ENCODE assay signal across 2 cellular contexts in the genomic region with DNA sequence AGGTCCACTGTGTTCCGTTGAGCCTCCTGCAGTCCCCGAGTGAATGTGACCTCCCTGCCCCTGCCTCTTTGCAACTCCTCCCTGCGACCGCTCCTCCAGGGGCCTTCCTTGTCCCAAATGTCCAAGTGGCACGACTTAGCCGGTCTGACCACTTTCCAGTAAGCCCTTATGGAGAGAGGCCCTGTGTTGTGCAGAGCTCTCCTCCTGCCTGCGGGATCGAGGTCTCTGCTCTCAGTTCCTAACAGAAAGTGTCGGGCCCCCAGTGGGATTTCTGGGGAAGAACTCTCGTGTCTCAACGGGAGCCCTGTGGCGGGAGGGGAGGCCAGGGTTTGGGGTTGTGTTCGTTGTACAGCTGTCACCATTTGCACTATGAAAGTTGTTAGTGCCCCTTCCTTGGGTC.
TF ChIP-seq lines count a peak whose summit lies in the region.

No MANE protein-coding gene starts in this region.

TF ChIP-seq in SK-N-SH, 30 proteins besides CTCF, POLR2A, EP300 and RAD21 (continued from another document):
- TF ChIP-seq, protein P1, sequence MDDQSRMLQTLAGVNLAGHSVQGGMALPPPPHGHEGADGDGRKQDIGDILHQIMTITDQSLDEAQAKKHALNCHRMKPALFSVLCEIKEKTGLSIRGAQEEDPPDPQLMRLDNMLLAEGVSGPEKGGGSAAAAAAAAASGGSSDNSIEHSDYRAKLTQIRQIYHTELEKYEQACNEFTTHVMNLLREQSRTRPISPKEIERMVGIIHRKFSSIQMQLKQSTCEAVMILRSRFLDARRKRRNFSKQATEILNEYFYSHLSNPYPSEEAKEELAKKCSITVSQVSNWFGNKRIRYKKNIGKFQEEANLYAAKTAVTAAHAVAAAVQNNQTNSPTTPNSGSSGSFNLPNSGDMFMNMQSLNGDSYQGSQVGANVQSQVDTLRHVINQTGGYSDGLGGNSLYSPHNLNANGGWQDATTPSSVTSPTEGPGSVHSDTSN (IDR thresholded peaks at IDR 0.05) = no peak
- TF ChIP-seq TCF12 (IDR thresholded peaks at IDR 0.05) = no peak
- no peak for TF ChIP-seq NRF1 (IDR thresholded peaks at IDR 0.05; ENCODE audit: low read depth, low read length)
- TF ChIP-seq RFX5 (IDR thresholded peaks at IDR 0.05; ENCODE audit: low read length) = no peak
- no peak for TF ChIP-seq MEF2A (IDR thresholded peaks at IDR 0.05; ENCODE audit: borderline replicate concordance, low read depth)
- TF ChIP-seq ELF1 (IDR thresholded peaks at IDR 0.05) = no peak
- no peak for TF ChIP-seq YY1 (IDR thresholded peaks at IDR 0.05; ENCODE audit: low read depth)
- TF ChIP-seq JUND (IDR thresholded peaks at IDR 0.05) = no peak
- TF ChIP-seq, protein P2, sequence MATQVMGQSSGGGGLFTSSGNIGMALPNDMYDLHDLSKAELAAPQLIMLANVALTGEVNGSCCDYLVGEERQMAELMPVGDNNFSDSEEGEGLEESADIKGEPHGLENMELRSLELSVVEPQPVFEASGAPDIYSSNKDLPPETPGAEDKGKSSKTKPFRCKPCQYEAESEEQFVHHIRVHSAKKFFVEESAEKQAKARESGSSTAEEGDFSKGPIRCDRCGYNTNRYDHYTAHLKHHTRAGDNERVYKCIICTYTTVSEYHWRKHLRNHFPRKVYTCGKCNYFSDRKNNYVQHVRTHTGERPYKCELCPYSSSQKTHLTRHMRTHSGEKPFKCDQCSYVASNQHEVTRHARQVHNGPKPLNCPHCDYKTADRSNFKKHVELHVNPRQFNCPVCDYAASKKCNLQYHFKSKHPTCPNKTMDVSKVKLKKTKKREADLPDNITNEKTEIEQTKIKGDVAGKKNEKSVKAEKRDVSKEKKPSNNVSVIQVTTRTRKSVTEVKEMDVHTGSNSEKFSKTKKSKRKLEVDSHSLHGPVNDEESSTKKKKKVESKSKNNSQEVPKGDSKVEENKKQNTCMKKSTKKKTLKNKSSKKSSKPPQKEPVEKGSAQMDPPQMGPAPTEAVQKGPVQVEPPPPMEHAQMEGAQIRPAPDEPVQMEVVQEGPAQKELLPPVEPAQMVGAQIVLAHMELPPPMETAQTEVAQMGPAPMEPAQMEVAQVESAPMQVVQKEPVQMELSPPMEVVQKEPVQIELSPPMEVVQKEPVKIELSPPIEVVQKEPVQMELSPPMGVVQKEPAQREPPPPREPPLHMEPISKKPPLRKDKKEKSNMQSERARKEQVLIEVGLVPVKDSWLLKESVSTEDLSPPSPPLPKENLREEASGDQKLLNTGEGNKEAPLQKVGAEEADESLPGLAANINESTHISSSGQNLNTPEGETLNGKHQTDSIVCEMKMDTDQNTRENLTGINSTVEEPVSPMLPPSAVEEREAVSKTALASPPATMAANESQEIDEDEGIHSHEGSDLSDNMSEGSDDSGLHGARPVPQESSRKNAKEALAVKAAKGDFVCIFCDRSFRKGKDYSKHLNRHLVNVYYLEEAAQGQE (IDR thresholded peaks at IDR 0.05; ENCODE audit: low read depth, low read length) = no peak

TF ChIP-seq in SK-N-SH treated with all-trans-retinoic acid at 6 μM for 48 hours, 23 proteins besides CTCF, POLR2A, EP300 and RAD21 (continued from another document):
- TF ChIP-seq, protein P3, sequence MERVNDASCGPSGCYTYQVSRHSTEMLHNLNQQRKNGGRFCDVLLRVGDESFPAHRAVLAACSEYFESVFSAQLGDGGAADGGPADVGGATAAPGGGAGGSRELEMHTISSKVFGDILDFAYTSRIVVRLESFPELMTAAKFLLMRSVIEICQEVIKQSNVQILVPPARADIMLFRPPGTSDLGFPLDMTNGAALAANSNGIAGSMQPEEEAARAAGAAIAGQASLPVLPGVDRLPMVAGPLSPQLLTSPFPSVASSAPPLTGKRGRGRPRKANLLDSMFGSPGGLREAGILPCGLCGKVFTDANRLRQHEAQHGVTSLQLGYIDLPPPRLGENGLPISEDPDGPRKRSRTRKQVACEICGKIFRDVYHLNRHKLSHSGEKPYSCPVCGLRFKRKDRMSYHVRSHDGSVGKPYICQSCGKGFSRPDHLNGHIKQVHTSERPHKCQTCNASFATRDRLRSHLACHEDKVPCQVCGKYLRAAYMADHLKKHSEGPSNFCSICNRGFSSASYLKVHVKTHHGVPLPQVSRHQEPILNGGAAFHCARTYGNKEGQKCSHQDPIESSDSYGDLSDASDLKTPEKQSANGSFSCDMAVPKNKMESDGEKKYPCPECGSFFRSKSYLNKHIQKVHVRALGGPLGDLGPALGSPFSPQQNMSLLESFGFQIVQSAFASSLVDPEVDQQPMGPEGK (CRISPR knock-in tag; IDR thresholded peaks at IDR 0.05; ENCODE audit: borderline replicate concordance) = no peak
- TF ChIP-seq RARB (CRISPR knock-in tag; IDR thresholded peaks at IDR 0.05) = no peak
- TF ChIP-seq, protein P4, sequence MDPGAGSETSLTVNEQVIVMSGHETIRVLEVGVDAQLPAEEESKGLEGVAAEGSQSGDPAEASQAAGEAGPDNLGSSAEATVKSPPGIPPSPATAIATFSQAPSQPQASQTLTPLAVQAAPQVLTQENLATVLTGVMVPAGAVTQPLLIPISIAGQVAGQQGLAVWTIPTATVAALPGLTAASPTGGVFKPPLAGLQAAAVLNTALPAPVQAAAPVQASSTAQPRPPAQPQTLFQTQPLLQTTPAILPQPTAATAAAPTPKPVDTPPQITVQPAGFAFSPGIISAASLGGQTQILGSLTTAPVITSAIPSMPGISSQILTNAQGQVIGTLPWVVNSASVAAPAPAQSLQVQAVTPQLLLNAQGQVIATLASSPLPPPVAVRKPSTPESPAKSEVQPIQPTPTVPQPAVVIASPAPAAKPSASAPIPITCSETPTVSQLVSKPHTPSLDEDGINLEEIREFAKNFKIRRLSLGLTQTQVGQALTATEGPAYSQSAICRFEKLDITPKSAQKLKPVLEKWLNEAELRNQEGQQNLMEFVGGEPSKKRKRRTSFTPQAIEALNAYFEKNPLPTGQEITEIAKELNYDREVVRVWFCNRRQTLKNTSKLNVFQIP (CRISPR knock-in tag; IDR thresholded peaks at IDR 0.05; ENCODE audit: borderline replicate concordance, low read depth) = no peak
- TF ChIP-seq, protein P5, sequence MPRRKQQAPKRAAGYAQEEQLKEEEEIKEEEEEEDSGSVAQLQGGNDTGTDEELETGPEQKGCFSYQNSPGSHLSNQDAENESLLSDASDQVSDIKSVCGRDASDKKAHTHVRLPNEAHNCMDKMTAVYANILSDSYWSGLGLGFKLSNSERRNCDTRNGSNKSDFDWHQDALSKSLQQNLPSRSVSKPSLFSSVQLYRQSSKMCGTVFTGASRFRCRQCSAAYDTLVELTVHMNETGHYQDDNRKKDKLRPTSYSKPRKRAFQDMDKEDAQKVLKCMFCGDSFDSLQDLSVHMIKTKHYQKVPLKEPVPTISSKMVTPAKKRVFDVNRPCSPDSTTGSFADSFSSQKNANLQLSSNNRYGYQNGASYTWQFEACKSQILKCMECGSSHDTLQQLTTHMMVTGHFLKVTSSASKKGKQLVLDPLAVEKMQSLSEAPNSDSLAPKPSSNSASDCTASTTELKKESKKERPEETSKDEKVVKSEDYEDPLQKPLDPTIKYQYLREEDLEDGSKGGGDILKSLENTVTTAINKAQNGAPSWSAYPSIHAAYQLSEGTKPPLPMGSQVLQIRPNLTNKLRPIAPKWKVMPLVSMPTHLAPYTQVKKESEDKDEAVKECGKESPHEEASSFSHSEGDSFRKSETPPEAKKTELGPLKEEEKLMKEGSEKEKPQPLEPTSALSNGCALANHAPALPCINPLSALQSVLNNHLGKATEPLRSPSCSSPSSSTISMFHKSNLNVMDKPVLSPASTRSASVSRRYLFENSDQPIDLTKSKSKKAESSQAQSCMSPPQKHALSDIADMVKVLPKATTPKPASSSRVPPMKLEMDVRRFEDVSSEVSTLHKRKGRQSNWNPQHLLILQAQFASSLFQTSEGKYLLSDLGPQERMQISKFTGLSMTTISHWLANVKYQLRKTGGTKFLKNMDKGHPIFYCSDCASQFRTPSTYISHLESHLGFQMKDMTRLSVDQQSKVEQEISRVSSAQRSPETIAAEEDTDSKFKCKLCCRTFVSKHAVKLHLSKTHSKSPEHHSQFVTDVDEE (CRISPR knock-in tag; IDR thresholded peaks at IDR 0.05) = no peak
- TF ChIP-seq ZNF70 (CRISPR knock-in tag; IDR thresholded peaks at IDR 0.05) = no peak
- TF ChIP-seq, protein P6, sequence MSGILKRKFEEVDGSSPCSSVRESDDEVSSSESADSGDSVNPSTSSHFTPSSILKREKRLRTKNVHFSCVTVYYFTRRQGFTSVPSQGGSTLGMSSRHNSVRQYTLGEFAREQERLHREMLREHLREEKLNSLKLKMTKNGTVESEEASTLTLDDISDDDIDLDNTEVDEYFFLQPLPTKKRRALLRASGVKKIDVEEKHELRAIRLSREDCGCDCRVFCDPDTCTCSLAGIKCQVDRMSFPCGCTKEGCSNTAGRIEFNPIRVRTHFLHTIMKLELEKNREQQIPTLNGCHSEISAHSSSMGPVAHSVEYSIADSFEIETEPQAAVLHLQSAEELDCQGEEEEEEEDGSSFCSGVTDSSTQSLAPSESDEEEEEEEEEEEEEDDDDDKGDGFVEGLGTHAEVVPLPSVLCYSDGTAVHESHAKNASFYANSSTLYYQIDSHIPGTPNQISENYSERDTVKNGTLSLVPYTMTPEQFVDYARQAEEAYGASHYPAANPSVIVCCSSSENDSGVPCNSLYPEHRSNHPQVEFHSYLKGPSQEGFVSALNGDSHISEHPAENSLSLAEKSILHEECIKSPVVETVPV (CRISPR knock-in tag; IDR thresholded peaks at IDR 0.05) = no peak
- no peak for TF ChIP-seq SNAI2 (CRISPR knock-in tag; IDR thresholded peaks at IDR 0.05)
- TF ChIP-seq PPARA (CRISPR knock-in tag; IDR thresholded peaks at IDR 0.05; ENCODE audit: borderline replicate concordance) = no peak
